Comparison of ENCODE assay signal across 25 cellular contexts in genomic region chr3:16474920-16475319, GRCh38. TPM values are rescaled to one million over a fixed set of nuclear protein-coding genes. Genes with fewer than 3 reads are reported as not detected.
DNase-seq lines count a peak whose midpoint lies in the region; ATAC-seq and TF ChIP-seq lines count a peak whose summit lies in the region.
"Had no signal": no experiment of that assay in that cellular context is flagged by ENCODE, and none has a peak within 500 bp of the region (broad histone marks: within the 10 kb centered on the region; RNA-seq: fewer than 3 reads in every experiment).

No MANE protein-coding gene starts in this region.

- H3K4me2 ChIP-seq in SK-N-SH (peak overlapping the region; percentile 32; the same call in 1 of the 2 replicates), fibroblast of lung (ENCODE audit: extremely low read depth, insufficient read depth, low read length) (no peak overlapping the region), skeletal muscle satellite cell (ENCODE audit: low read length) (peak overlapping the region; percentile 28)

- peaks cover 19 to 39% of the 10 kb centered on the region in 2 experiments; a peak in 2 of 4 replicates for H3K4me1 ChIP-seq in SK-N-SH (ENCODE audit: control insufficient read depth in 1 of 2, insufficient read depth in 2 of 2, low read depth in 1 of 2, low read length in 1 of 2)
- H3K4me1 ChIP-seq in fibroblast of lung (ENCODE audit: control insufficient read depth, extremely low read depth, insufficient read depth, low read length), result peaks cover 15% of the 10 kb centered on the region
- peaks cover 43% of the 10 kb centered on the region for H3K4me1 ChIP-seq in skeletal muscle satellite cell (ENCODE audit: control insufficient read depth, insufficient read depth, low read length)
- H3K4me1 ChIP-seq in aorta (ENCODE audit: control insufficient read depth in 1 of 2, insufficient read depth in 2 of 2, low read length in 2 of 2), result peaks cover 0 to 2% of the 10 kb centered on the region in 2 donors

- no peaks in the 10 kb centered on the region for H3K9me3 ChIP-seq in SK-N-SH
- no peaks in the 10 kb centered on the region for H3K9me3 ChIP-seq in fibroblast of lung (ENCODE audit: control insufficient read depth, insufficient read depth, low read depth, low read length)
- H3K9me3 ChIP-seq in skeletal muscle satellite cell (replicated peaks; ENCODE audit: low read length), result no peaks in the 10 kb centered on the region
- H3K9me3 ChIP-seq in aorta (ENCODE audit: control insufficient read depth, low read length), result no peaks in the 10 kb centered on the region
- H3K9me3 ChIP-seq: lower lobe of right lung, psoas muscle had no signal

- no peak for TF ChIP-seq RAD21 in SK-N-SH (IDR thresholded peaks at IDR 0.05; ENCODE audit: low read length)

- DNase-seq in SK-N-SH (no peak), NCI-H2029 treated with DMSO at 0.1 percent for 48 hours (lab: John Stamatoyannopoulos, UW) (peak; percentile 59), fibroblast of lung (ENCODE audit: low read depth in 2 of 2) (peak; percentile 57 to 92), DMS 273 treated with DMSO at 0.1 percent for 48 hours (lab: John Stamatoyannopoulos, UW) (no peak), NOMO-1 (lab: John Stamatoyannopoulos, UW; ENCODE audit: unreplicated experiment in 2 of 2) (no peak), aorta (no peak)
- DNase-seq: activated CD4-positive, alpha-beta T cell treated with anti-CD3 and anti-CD28 coated beads, Interleukin-2, amount 50 U/mL, for 1 hour; activated naive CD8-positive, alpha-beta T cell treated with anti-CD3 and anti-CD28 coated beads for 36 hours; COR-L47; cortex of kidney; DND-41; hypothalamus; lower lobe of right lung; NCI-H510A treated with DMSO at 0.1 percent for 48 hours; psoas muscle; small intestine; stimulated activated CD4-positive, alpha-beta T cell treated with anti-CD3 and anti-CD28 coated beads, Interleukin-2, amount 100 ng/mL, for 48 hours; stimulated activated naive CD4-positive, alpha-beta T cell treated with Interleukin-2 at 50 U/mL for 16 hours; tibial artery had no signal

- TF ChIP-seq EP300 in SK-N-SH (IDR thresholded peaks at IDR 0.05; ENCODE audit: borderline replicate concordance in 1 of 2, low read depth in 1 of 2, low read length in 1 of 2), result no peak

- POLR2A ChIA-PET in SK-N-SH (lab: Yijun Ruan, JAX), result no interaction called here

- intact Hi-C loops in aorta (cut with DNase I), result no loop called here

- H3K4me3 ChIP-seq in SK-N-SH (ENCODE audit: low read depth in 2 of 2, low read length in 1 of 2) (no peak overlapping the region), fibroblast of lung (replicated peaks in 1 of 4; ENCODE audit: control extremely low read depth in 1 of 4, insufficient read depth in 1 of 4, low read depth in 3 of 4, low read length in 4 of 4) (no peak overlapping the region), skeletal muscle satellite cell (ENCODE audit: low read length) (no peak overlapping the region), aorta (ENCODE audit: low read length in 2 of 2) (no peak overlapping the region)
- H3K4me3 ChIP-seq: lower lobe of right lung, psoas muscle, tibial artery had no signal

- H2AFZ ChIP-seq in SK-N-SH (ENCODE audit: low read depth) (no peak overlapping the region), fibroblast of lung (ENCODE audit: low read length) (no peak overlapping the region)

- WGBS in SK-N-SH (ENCODE audit: low lambda C conversion rate), result 83% methylated on average over 7 of the region's 7 CpGs
- 87% methylated on average over 7 of the region's 7 CpGs for WGBS in aorta, 2 donors

- CTCF ChIA-PET in SK-N-SH (lab: Yijun Ruan, JAX), result interaction anchor here (0.9 kb wide), 1 partner anchor 20 kb away, joined by 4 read pairs; no protein-coding TSS in a partner anchor

- peaks cover 5% of the 10 kb centered on the region for H3F3A ChIP-seq in SK-N-SH (replicated peaks; ENCODE audit: insufficient read depth)

- H3K9ac ChIP-seq in SK-N-SH (no peak overlapping the region), fibroblast of lung (ENCODE audit: insufficient read depth, low read length) (no peak overlapping the region), skeletal muscle satellite cell (ENCODE audit: low read depth, low read length) (peak overlapping the region; percentile 22)

- H3K27ac ChIP-seq in SK-N-SH (ENCODE audit: low read depth in 2 of 2, low read length in 1 of 2) (peak overlapping the region; percentile 10 to 58; a peak in 1 of 4 replicates), fibroblast of lung (ENCODE audit: insufficient read depth, low read length) (peak overlapping the region; percentile 17), aorta (ENCODE audit: low read depth in 1 of 2, low read length in 2 of 2) (no peak overlapping the region)
- H3K27ac ChIP-seq: 22Rv1, HL-60, lower lobe of right lung, psoas muscle, RWPE1, tibial artery had no signal

- ATAC-seq in SK-N-SH treated with all-trans-retinoic acid at 6 μM for 48 hours (no peak), aorta (ENCODE audit: low FRiP score) (no peak)
- ATAC-seq: HepG2, lower lobe of right lung, psoas muscle had no signal

- H3K27me3 ChIP-seq in SK-N-SH (ENCODE audit: insufficient read depth) (no peaks in the 10 kb centered on the region), fibroblast of lung (ENCODE audit: control insufficient read depth, insufficient read depth, low read length) (no peaks in the 10 kb centered on the region), skeletal muscle satellite cell (ENCODE audit: control insufficient read depth, insufficient read depth, low read length) (no peaks in the 10 kb centered on the region), aorta (ENCODE audit: control insufficient read depth in 1 of 2, insufficient read depth in 2 of 2, low read length in 1 of 2) (no peaks in the 10 kb centered on the region)
- H3K27me3 ChIP-seq: tibial artery had no signal

- H4K20me1 ChIP-seq in SK-N-SH (ENCODE audit: insufficient read depth) (no peaks in the 10 kb centered on the region), fibroblast of lung (ENCODE audit: control insufficient read depth, extremely low read depth, insufficient read depth, low read length) (no peaks in the 10 kb centered on the region)

- H3K79me2 ChIP-seq in SK-N-SH (ENCODE audit: insufficient read depth) (peaks cover 22% of the 10 kb centered on the region), fibroblast of lung (ENCODE audit: control insufficient read depth, insufficient read depth, low read length) (no peaks in the 10 kb centered on the region)

- TF ChIP-seq CTCF in SK-N-SH (IDR thresholded peaks at IDR 0.05) (no peak), fibroblast of lung (conservative IDR thresholded peaks at IDR 0.05 in 1 of 2, IDR thresholded peaks at IDR 0.05 in 1 of 2; ENCODE audit: low read depth in 1 of 2, low read length in 2 of 2) (no peak)

- H3K36me3 ChIP-seq in SK-N-SH (replicated peaks in 1 of 2; ENCODE audit: control insufficient read depth in 1 of 2, insufficient read depth in 2 of 2, low read length in 1 of 2) (peaks cover 18 to 19% of the 10 kb centered on the region in 2 experiments), fibroblast of lung (ENCODE audit: control insufficient read depth, insufficient read depth, low read length) (no peaks in the 10 kb centered on the region), skeletal muscle satellite cell (ENCODE audit: insufficient read depth, low read length) (peaks cover 30% of the 10 kb centered on the region), aorta (ENCODE audit: control insufficient read depth in 1 of 2, insufficient read depth in 2 of 2, low read length in 1 of 2) (peaks cover 4 to 10% of the 10 kb centered on the region in 2 donors)

- H3K9me2 ChIP-seq in SK-N-SH, result no peaks in the 10 kb centered on the region

TF ChIP-seq in SK-N-SH, 30 proteins besides CTCF, POLR2A, EP300 and RAD21:
- no peak for TF ChIP-seq JUND (IDR thresholded peaks at IDR 0.05)
- no peak for TF ChIP-seq ELF1 (IDR thresholded peaks at IDR 0.05)
- no peak for TF ChIP-seq POLR2AphosphoS5 (IDR thresholded peaks at IDR 0.05; ENCODE audit: low read depth, low read length)

TF ChIP-seq in SK-N-SH treated with all-trans-retinoic acid at 6 μM for 48 hours, 23 proteins besides CTCF, POLR2A, EP300 and RAD21 (continues in another document):
- no peak for TF ChIP-seq RARB (CRISPR knock-in tag; IDR thresholded peaks at IDR 0.05)
- TF ChIP-seq OSR1 (CRISPR knock-in tag; IDR thresholded peaks at IDR 0.05), result no peak
- no peak for TF ChIP-seq TOX (CRISPR knock-in tag; IDR thresholded peaks at IDR 0.05; ENCODE audit: borderline replicate concordance)
- TF ChIP-seq TCF4 (CRISPR knock-in tag; IDR thresholded peaks at IDR 0.05; ENCODE audit: borderline replicate concordance), result no peak
- no peak for TF ChIP-seq ZNF8 (CRISPR knock-in tag; IDR thresholded peaks at IDR 0.05)
- TF ChIP-seq CSDC2 (CRISPR knock-in tag; IDR thresholded peaks at IDR 0.05), result no peak
- TF ChIP-seq PATZ1 (CRISPR knock-in tag; IDR thresholded peaks at IDR 0.05; ENCODE audit: borderline replicate concordance), result no peak
- TF ChIP-seq ARNTL (CRISPR knock-in tag; IDR thresholded peaks at IDR 0.05; ENCODE audit: borderline replicate concordance, low read depth), result no peak
- TF ChIP-seq PPARA (CRISPR knock-in tag; IDR thresholded peaks at IDR 0.05; ENCODE audit: borderline replicate concordance), result no peak
- no peak for TF ChIP-seq ZFP30 (CRISPR knock-in tag; IDR thresholded peaks at IDR 0.05)

RNA-seq across cellular contexts. Expression of gene RFTN1, which starts 38.6 kb away (rescaled TPM):
- polyA plus RNA-seq in SK-N-SH (2012; rRNA removed), result 21.2 and 22.6 TPM in 2 replicates
- 24.3 and 25.7 TPM in 2 replicates for polyA plus RNA-seq in SK-N-SH (2012; cell fraction: cytosol; rRNA removed)
- polyA plus RNA-seq in SK-N-SH (2012; cell fraction: nucleus; rRNA removed), result 27.3 and 28.7 TPM in 2 replicates
- 26.7 and 35.5 TPM in 2 replicates for total RNA-seq in fibroblast of lung
- polyA plus RNA-seq in fibroblast of lung, result 35.1 and 36.2 TPM in 2 replicates
- polyA plus RNA-seq in fibroblast of lung (2012), result 35.3 and 39.4 TPM in 2 replicates
- 59.6 and 67.6 TPM in 2 replicates for polyA minus RNA-seq in fibroblast of lung (ENCODE audit: low replicate concordance)
- 34.3 and 35.5 TPM in 2 replicates for total RNA-seq in skeletal muscle satellite cell (2012; rRNA removed)
- 100 to 1,000 TPM in 1 of 2 donors, 10 to 100 TPM in 1; 87.3 to 119 TPM for total RNA-seq in aorta
- 10 to 100 TPM; 12.7 to 31.4 TPM for polyA plus RNA-seq in aorta
- total RNA-seq: HepG2 had no signal
- polyA plus RNA-seq: HepG2 had no signal

Comparison
In these comparisons a context has a peak if more than half of its experiments do, and no peak if none do; other contexts are left out.
1. DNase-seq: peak in NCI-H2029 treated with DMSO at 0.1 percent for 48 hours (single experiment) and fibroblast of lung (2 of 2); none in SK-N-SH (single experiment), DMS 273 treated with DMSO at 0.1 percent for 48 hours (single experiment), NOMO-1 (0 of 2) and aorta (0 of 2).
2. H3K27ac ChIP-seq: peak in SK-N-SH (2 of 2) and fibroblast of lung (single experiment); none in aorta (0 of 2).